In genomic region chr17:34076743-34077631, GRCh38 we compare ENCODE assay signal across 23 cellular contexts.
DNase-seq lines count a peak whose midpoint lies in the region; ATAC-seq and TF ChIP-seq lines count a peak whose summit lies in the region.
"Had no signal": no experiment of that assay in that cellular context is flagged by ENCODE, and none has a peak within 500 bp of the region (broad histone marks: within the 10 kb centered on the region; RNA-seq: fewer than 3 reads in every experiment).

No MANE protein-coding gene starts in this region.

- H3K27ac ChIP-seq in endodermal cell (ENCODE audit: low read depth, low read length) (peak overlapping the region; percentile 88), neuronal stem cell (replicated peaks; ENCODE audit: low read length) (no peak overlapping the region)
- H3K27ac ChIP-seq: coronary artery, upper lobe of left lung, WERI-Rb-1 had no signal

- no peak overlapping the region for H2BK5ac ChIP-seq in neuronal stem cell (ENCODE audit: low read length)

- H3K27me3 ChIP-seq in endodermal cell (ENCODE audit: control insufficient read depth, insufficient read depth, low read length, poor library complexity, severe bottlenecking) (no peaks in the 10 kb centered on the region), neuronal stem cell (ENCODE audit: control insufficient read depth in 3 of 3, insufficient read depth in 3 of 3, low read depth in 1 of 3, low read length in 3 of 3) (no peaks in the 10 kb centered on the region)
- H3K27me3 ChIP-seq: upper lobe of left lung had no signal

- 72 to 84% methylated on average over 12 to 16 of the region's 16 CpGs for WGBS in endodermal cell (ENCODE audit: insufficient coverage in 1 of 2, insufficient read length in 1 of 2), 2 experiments
- WGBS in neuronal stem cell (ENCODE audit: extremely low coverage in 2 of 2, insufficient read length in 2 of 2, insufficient replicate concordance in 1 of 2), 2 donors = no CpG with 5 or more reads among the region's 16 CpGs

- H3K4me1 ChIP-seq in endodermal cell (ENCODE audit: control insufficient read depth, insufficient read depth, low read length) (no peaks in the 10 kb centered on the region), neuronal stem cell (ENCODE audit: control insufficient read depth in 2 of 2, insufficient read depth in 1 of 2, low read depth in 1 of 2, low read length in 2 of 2) (no peaks in the 10 kb centered on the region)
- H3K4me1 ChIP-seq: upper lobe of left lung had no signal

- H3K4me3 ChIP-seq in endodermal cell (ENCODE audit: low read length) (no peak overlapping the region), neuronal stem cell (ENCODE audit: low read length in 2 of 2) (no peak overlapping the region)
- H3K4me3 ChIP-seq: coronary artery, upper lobe of left lung had no signal

- no peak overlapping the region for H2BK120ac ChIP-seq in neuronal stem cell (ENCODE audit: low read depth, low read length)

- H3K4me3 Mint-ChIP-seq in endodermal cell = no peak overlapping the region
- H3K4me3 Mint-ChIP-seq: activated CD8-positive, alpha-beta T cell treated with anti-CD3 and anti-CD28 coated beads, Interleukin-2, amount 10 ng/mL, durations not matched to agents 7 days and 5 days; activated T-helper 17 cell treated with anti-CD3 and anti-CD28 coated beads, Interleukin-2, amount 50 U/mL, for 72 hours; H9 had no signal

- no peak overlapping the region for H3K27ac Mint-ChIP-seq in endodermal cell
- H3K27ac Mint-ChIP-seq: activated CD8-positive, alpha-beta T cell treated with anti-CD3 and anti-CD28 coated beads, Interleukin-2, amount 10 ng/mL, durations not matched to agents 7 days and 5 days; activated T-helper 17 cell treated with anti-CD3 and anti-CD28 coated beads, Interleukin-2, amount 50 U/mL, for 72 hours had no signal

- no peaks in the 10 kb centered on the region for H3K9me3 Mint-ChIP-seq in endodermal cell
- H3K9me3 Mint-ChIP-seq: activated T-helper 17 cell treated with anti-CD3 and anti-CD28 coated beads, Interleukin-2, amount 50 U/mL, for 72 hours; H9 had no signal

- no peak overlapping the region for H2AK5ac ChIP-seq in neuronal stem cell (ENCODE audit: low read depth, low read length)

- no peak overlapping the region for H2BK12ac ChIP-seq in neuronal stem cell (ENCODE audit: low read length)

- DNase-seq in Ammon's horn (ENCODE audit: low spot score) (peak; percentile 30), NCI-H69 (lab: John Stamatoyannopoulos, UW) (peak; percentile 55), endodermal cell (no peak), neuronal stem cell (ENCODE audit: low spot score) (no peak), GM19238 (ENCODE audit: insufficient read length, low spot score) (no peak)
- DNase-seq: activated CD4-positive, alpha-beta T cell treated with anti-CD3 and anti-CD28 coated beads for 4 hours; activated CD8-positive, alpha-beta T cell treated with anti-CD3 and anti-CD28 coated beads, Interleukin-2, amount 10 ng/mL, durations not matched to agents 7 days and 5 days; activated naive CD4-positive, alpha-beta T cell treated with anti-CD3 and anti-CD28 coated beads, Interleukin-2, amount 50 U/mL, for 16 hours; amniotic stem cell; effector memory CD4-positive, alpha-beta T cell; H9; NCI-H1417; NCI-H2029; occipital lobe; stimulated activated CD4-positive, alpha-beta T cell treated with anti-CD3 and anti-CD28 coated beads, Interleukin-4, amount 100 ng/mL, for 4 hours; upper lobe of left lung; WERI-Rb-1 had no signal

- no peak for TF ChIP-seq CTCF in endodermal cell (conservative IDR thresholded peaks at IDR 0.05)

- H3K4ac ChIP-seq in neuronal stem cell (ENCODE audit: low read length) = no peak overlapping the region

- H2AFZ ChIP-seq in neuronal stem cell (ENCODE audit: low read length) = peak overlapping the region; percentile 69

- peaks cover 5% of the 10 kb centered on the region for H3K4me1 Mint-ChIP-seq in endodermal cell
- H3K4me1 Mint-ChIP-seq: activated T-helper 17 cell treated with anti-CD3 and anti-CD28 coated beads, Interleukin-2, amount 50 U/mL, for 72 hours had no signal

- peaks cover 5% of the 10 kb centered on the region for H3K27me3 Mint-ChIP-seq in endodermal cell (ENCODE audit: insufficient read depth)

- ATAC-seq in GM21737 (IDR thresholded peaks at IDR 0.05; ENCODE audit: unreplicated experiment) (no peak), GM21528 (IDR thresholded peaks at IDR 0.05; ENCODE audit: low FRiP score, unreplicated experiment) (no peak), HG03460 (IDR thresholded peaks at IDR 0.05; ENCODE audit: unreplicated experiment) (no peak)
- ATAC-seq: activated CD8-positive, alpha-beta T cell treated with anti-CD3 and anti-CD28 coated beads, Interleukin-2, amount 10 ng/mL, durations not matched to agents 7 days and 5 days; activated T-helper 17 cell treated with anti-CD3 and anti-CD28 coated beads, Interleukin-2, amount 50 U/mL, for 72 hours; HepG2 had no signal

- H2BK15ac ChIP-seq in neuronal stem cell (ENCODE audit: low read length) = no peak overlapping the region

- H3K36me3 Mint-ChIP-seq in endodermal cell (ENCODE audit: low read depth) = no peaks in the 10 kb centered on the region

- no peak overlapping the region for H4K8ac ChIP-seq in neuronal stem cell (ENCODE audit: low read depth, low read length)

- no peak overlapping the region for H3K4me2 ChIP-seq in neuronal stem cell (ENCODE audit: insufficient read depth, low read length, poor library complexity, severe bottlenecking)

- H3K36me3 ChIP-seq in endodermal cell (ENCODE audit: control insufficient read depth, insufficient read depth, low read length) (no peaks in the 10 kb centered on the region), neuronal stem cell (replicated peaks in 1 of 2; ENCODE audit: control insufficient read depth in 2 of 2, insufficient read depth in 2 of 2, low read length in 2 of 2) (no peaks in the 10 kb centered on the region)
- H3K36me3 ChIP-seq: upper lobe of left lung, WERI-Rb-1 had no signal

- H3K23ac ChIP-seq in neuronal stem cell (ENCODE audit: low read depth, low read length, poor library complexity) = no peak overlapping the region

- H4K91ac ChIP-seq in neuronal stem cell (ENCODE audit: low read depth, low read length, poor library complexity) = no peak overlapping the region

- no peak overlapping the region for H3K9ac ChIP-seq in endodermal cell (ENCODE audit: extremely low read depth, low read length, poor library complexity, severe bottlenecking)
- no peak overlapping the region for H3K9ac ChIP-seq in neuronal stem cell (ENCODE audit: low read depth, low read length, poor library complexity)

- no peaks in the 10 kb centered on the region for H3K79me1 ChIP-seq in neuronal stem cell (ENCODE audit: low read depth, low read length)

- H3K18ac ChIP-seq in neuronal stem cell (ENCODE audit: low read length) = peak overlapping the region; percentile 32

- H3K14ac ChIP-seq in neuronal stem cell (ENCODE audit: low read length) = no peak overlapping the region

- H3K9me3 ChIP-seq in endodermal cell (ENCODE audit: control insufficient read depth, low read length) = no peaks in the 10 kb centered on the region
- no peaks in the 10 kb centered on the region for H3K9me3 ChIP-seq in neuronal stem cell (replicated peaks in 1 of 2; ENCODE audit: control insufficient read depth in 2 of 2, insufficient read depth in 1 of 2, low read depth in 1 of 2, low read length in 2 of 2)
- H3K9me3 ChIP-seq: upper lobe of left lung had no signal

Comparison
In these comparisons a context has a peak if more than half of its experiments do, and no peak if none do; other contexts are left out.
1. DNase-seq: peak in Ammon's horn (single experiment) and NCI-H69 (single experiment); none in endodermal cell (single experiment), neuronal stem cell (single experiment) and GM19238 (single experiment).